In genomic region chr7:95324396-95324795, GRCh38 we compare ENCODE assay signal across 10 cellular contexts. TPM values are rescaled to one million over a fixed set of nuclear protein-coding genes. Genes with fewer than 3 reads are reported as not detected.
A peak's percentile ranks its signal among the peaks of the same experiment; 100 is the strongest.
DNase-seq lines count a peak whose midpoint lies in the region; ATAC-seq and TF ChIP-seq lines count a peak whose summit lies in the region.
"Had no signal": no experiment of that assay in that cellular context is flagged by ENCODE, and none has a peak within 500 bp of the region (broad histone marks: within the 10 kb centered on the region; RNA-seq: fewer than 3 reads in every experiment).

Gene PON1, minus strand, starts transcription at chr7:95324532. Its CDS starts 57 bp downstream, at chr7:95324475.

- no peak for TF ChIP-seq CTCF in activated CD8-positive, alpha-beta T cell treated with anti-CD3 and anti-CD28 coated beads for 36 hours (IDR thresholded peaks at IDR 0.05)
- no peak for TF ChIP-seq CTCF in neural crest cell (conservative IDR thresholded peaks at IDR 0.05)

- DNase-seq in NCI-H2227 (lab: John Stamatoyannopoulos, UW; ENCODE audit: unreplicated experiment) (peak; percentile 46), NCI-H2227 treated with DMSO at 0.1 percent for 48 hours (lab: John Stamatoyannopoulos, UW) (no peak), neural crest cell (ENCODE audit: low read depth, low spot score) (no peak), SK-N-DZ (ENCODE audit: low spot score) (no peak)
- DNase-seq in activated CD8-positive, alpha-beta T cell treated with anti-CD3 and anti-CD28 coated beads for 36 hours: peak; percentile 6
- DNase-seq in activated T-helper 2 cell treated with anti-CD3 and anti-CD28 coated beads, Interferon-gamma antibody, Interleukin-2, Interleukin-4, amounts not matched to agents 10 μg/mL and 5 μg/mL and 100 μg/mL, durations not matched to agents 14 hours and 24 hours and 36 hours (ENCODE audit: low spot score): no peak
- DNase-seq: left ventricle myocardium inferior had no signal

- H3K36me3 Mint-ChIP-seq in activated CD8-positive, alpha-beta T cell treated with anti-CD3 and anti-CD28 coated beads for 36 hours (ENCODE audit: low read depth): no peaks in the 10 kb centered on the region
- H3K36me3 Mint-ChIP-seq in neural crest cell (ENCODE audit: low read depth): no peaks in the 10 kb centered on the region
- H3K36me3 Mint-ChIP-seq in activated T-helper 2 cell treated with anti-CD3 and anti-CD28 coated beads, Interferon-gamma antibody, Interleukin-2, Interleukin-4, amounts not matched to agents 10 μg/mL and 5 μg/mL and 100 μg/mL, durations not matched to agents 14 hours and 24 hours and 36 hours (ENCODE audit: low read depth): no peaks in the 10 kb centered on the region

- ATAC-seq in HG03103 (IDR thresholded peaks at IDR 0.05; ENCODE audit: low read depth, unreplicated experiment): peak; percentile 57
- ATAC-seq in activated CD8-positive, alpha-beta T cell treated with anti-CD3 and anti-CD28 coated beads for 36 hours: no peak
- no peak for ATAC-seq in GM19455 (IDR thresholded peaks at IDR 0.05; ENCODE audit: unreplicated experiment)

- peaks cover 12% of the 10 kb centered on the region for H3K27me3 Mint-ChIP-seq in activated CD8-positive, alpha-beta T cell treated with anti-CD3 and anti-CD28 coated beads for 36 hours
- H3K27me3 Mint-ChIP-seq in neural crest cell (ENCODE audit: low read depth): peaks cover 13% of the 10 kb centered on the region
- peaks cover 13% of the 10 kb centered on the region for H3K27me3 Mint-ChIP-seq in activated T-helper 2 cell treated with anti-CD3 and anti-CD28 coated beads, Interferon-gamma antibody, Interleukin-2, Interleukin-4, amounts not matched to agents 10 μg/mL and 5 μg/mL and 100 μg/mL, durations not matched to agents 14 hours and 24 hours and 36 hours (ENCODE audit: low read depth)

- CTCF ChIA-PET in activated CD8-positive, alpha-beta T cell treated with anti-CD3 and anti-CD28 coated beads for 36 hours (lab: Charles Lee): no interaction called here

- H3K9me3 Mint-ChIP-seq in activated CD8-positive, alpha-beta T cell treated with anti-CD3 and anti-CD28 coated beads for 36 hours: no peaks in the 10 kb centered on the region
- peaks cover 13% of the 10 kb centered on the region for H3K9me3 Mint-ChIP-seq in neural crest cell
- H3K9me3 Mint-ChIP-seq in activated T-helper 2 cell treated with anti-CD3 and anti-CD28 coated beads, Interferon-gamma antibody, Interleukin-2, Interleukin-4, amounts not matched to agents 10 μg/mL and 5 μg/mL and 100 μg/mL, durations not matched to agents 14 hours and 24 hours and 36 hours: peaks cover 9% of the 10 kb centered on the region

- POLR2A ChIA-PET in activated CD8-positive, alpha-beta T cell treated with anti-CD3 and anti-CD28 coated beads for 36 hours (lab: Charles Lee): no interaction called here

- no peak within 1 kb of the TSS for H3K4me3 Mint-ChIP-seq in activated CD8-positive, alpha-beta T cell treated with anti-CD3 and anti-CD28 coated beads for 36 hours
- H3K4me3 Mint-ChIP-seq in neural crest cell: no peak within 1 kb of the TSS
- no peak within 1 kb of the TSS for H3K4me3 Mint-ChIP-seq in activated T-helper 2 cell treated with anti-CD3 and anti-CD28 coated beads, Interferon-gamma antibody, Interleukin-2, Interleukin-4, amounts not matched to agents 10 μg/mL and 5 μg/mL and 100 μg/mL, durations not matched to agents 14 hours and 24 hours and 36 hours (ENCODE audit: low read depth)

- intact Hi-C loops in activated CD8-positive, alpha-beta T cell treated with anti-CD3 and anti-CD28 coated beads for 36 hours (cut with micrococcal nuclease): no loop called here
- intact Hi-C loops in activated T-helper 2 cell treated with anti-CD3 and anti-CD28 coated beads, Interferon-gamma antibody, Interleukin-2, Interleukin-4, amounts not matched to agents 10 μg/mL and 5 μg/mL and 100 μg/mL, durations not matched to agents 14 hours and 24 hours and 36 hours (cut with micrococcal nuclease): no loop called here

- peaks cover 3% of the 10 kb centered on the region for H3K4me1 Mint-ChIP-seq in activated CD8-positive, alpha-beta T cell treated with anti-CD3 and anti-CD28 coated beads for 36 hours (ENCODE audit: low read depth)
- H3K4me1 Mint-ChIP-seq in neural crest cell: peaks cover 7% of the 10 kb centered on the region
- peaks cover 5% of the 10 kb centered on the region for H3K4me1 Mint-ChIP-seq in activated T-helper 2 cell treated with anti-CD3 and anti-CD28 coated beads, Interferon-gamma antibody, Interleukin-2, Interleukin-4, amounts not matched to agents 10 μg/mL and 5 μg/mL and 100 μg/mL, durations not matched to agents 14 hours and 24 hours and 36 hours (ENCODE audit: low read depth)

- no peak within 1 kb of the TSS for H3K27ac Mint-ChIP-seq in activated CD8-positive, alpha-beta T cell treated with anti-CD3 and anti-CD28 coated beads for 36 hours
- H3K27ac Mint-ChIP-seq in neural crest cell (ENCODE audit: unreplicated experiment): peak within 1 kb of the TSS; percentile 24
- no peak within 1 kb of the TSS for H3K27ac Mint-ChIP-seq in activated T-helper 2 cell treated with anti-CD3 and anti-CD28 coated beads, Interferon-gamma antibody, Interleukin-2, Interleukin-4, amounts not matched to agents 10 μg/mL and 5 μg/mL and 100 μg/mL, durations not matched to agents 14 hours and 24 hours and 36 hours

RNA-seq across cellular contexts. Expression of gene PON1, which starts in this region (rescaled TPM):
- not detected for total RNA-seq in activated CD8-positive, alpha-beta T cell treated with anti-CD3 and anti-CD28 coated beads for 36 hours
- total RNA-seq in neural crest cell: not detected in 2 replicates
- not detected in 2 replicates for polyA plus RNA-seq in SK-N-DZ (2014; cell fraction: cytosol; rRNA removed)
- polyA plus RNA-seq in SK-N-DZ (2014; cell fraction: nucleus; rRNA removed): not detected in 2 replicates
- total RNA-seq in activated T-helper 2 cell treated with anti-CD3 and anti-CD28 coated beads, Interferon-gamma antibody, Interleukin-2, Interleukin-4, amounts not matched to agents 10 μg/mL and 5 μg/mL and 100 μg/mL, durations not matched to agents 14 hours and 24 hours and 36 hours: not detected in 2 replicates
- total RNA-seq: left ventricle myocardium inferior had no signal
- polyA plus RNA-seq: AG04450 had no signal

Comparison
In these comparisons a context has a peak if more than half of its experiments do, and no peak if none do; other contexts are left out.
1. Peak in DNase-seq in activated CD8-positive, alpha-beta T cell treated with anti-CD3 and anti-CD28 coated beads for 36 hours; RNA of the gene not detected or under 1 TPM.